In the genomic region with DNA sequence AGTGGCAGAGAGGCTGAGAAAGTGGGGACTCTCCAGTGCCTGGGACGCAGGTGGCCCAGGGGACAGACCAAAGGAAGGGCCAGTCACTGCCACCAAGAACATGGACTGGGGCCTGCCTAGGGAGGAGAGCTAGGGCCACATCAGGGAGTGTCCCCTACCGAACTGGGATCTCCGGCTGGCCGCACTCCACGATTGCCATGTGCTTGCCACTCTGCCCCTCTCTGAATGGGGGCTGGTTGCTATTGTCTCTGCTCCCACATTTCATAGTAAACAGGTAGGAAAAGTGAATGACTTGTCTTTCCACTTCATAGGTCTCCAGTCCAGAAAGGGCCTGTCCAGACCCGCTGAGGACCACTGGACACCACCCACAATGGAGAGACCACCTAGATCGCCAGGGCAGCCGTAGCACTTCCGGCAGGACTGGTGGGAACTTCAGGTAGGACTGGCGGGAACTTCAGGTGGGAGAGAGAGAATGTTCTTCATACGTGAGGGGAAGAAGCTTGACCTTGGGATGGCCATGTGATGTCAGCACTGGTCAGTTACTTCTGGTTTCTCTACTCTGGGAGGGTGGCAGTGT, we compare ENCODE assay signal across 17 cellular contexts. TPM values are rescaled to one million over a fixed set of nuclear protein-coding genes. Genes with fewer than 3 reads are reported as not detected.
DNase-seq lines count a peak whose midpoint lies in the region; ATAC-seq, FAIRE-seq and TF ChIP-seq lines count a peak whose summit lies in the region.
"Had no signal": no experiment of that assay in that cellular context is flagged by ENCODE, and none has a peak within 500 bp of the region (broad histone marks: within the 10 kb centered on the region; RNA-seq: fewer than 3 reads in every experiment).

No MANE protein-coding gene starts in this region.

- H3K9me3 ChIP-seq in RWPE2 (ENCODE audit: severe bottlenecking): no peaks in the 10 kb centered on the region
- H3K9me3 ChIP-seq: A549, BE2C had no signal

- no peaks in the 10 kb centered on the region for H3K36me3 Mint-ChIP-seq in activated CD8-positive, alpha-beta T cell treated with anti-CD3 and anti-CD28 coated beads, Interleukin-2, amount 10 ng/mL, durations not matched to agents 7 days and 5 days (ENCODE audit: low read depth)
- peaks cover 4% of the 10 kb centered on the region for H3K36me3 Mint-ChIP-seq in stimulated activated effector memory CD8-positive, alpha-beta T cell treated with anti-CD3 and anti-CD28 coated beads, Interleukin-12 subunit alpha, Interleukin-12 subunit beta, amount 100 ng/mL, for 72 hours
- H3K36me3 Mint-ChIP-seq: CD4-positive, alpha-beta memory T cell had no signal

- no peak for TF ChIP-seq CTCF in RWPE2 (IDR thresholded peaks at IDR 0.05; ENCODE audit: poor library complexity, severe bottlenecking)

- no peak overlapping the region for H3K27ac ChIP-seq in RWPE2 (ENCODE audit: poor library complexity, severe bottlenecking)
- H3K27ac ChIP-seq: A549, C4-2B, HL-60 had no signal

- ATAC-seq in RWPE2 (ENCODE audit: low read depth) (no peak), left lobe of liver (no peak), HG03159 (IDR thresholded peaks at IDR 0.05; ENCODE audit: unreplicated experiment) (no peak), HG02623 (IDR thresholded peaks at IDR 0.05; ENCODE audit: unreplicated experiment) (no peak)
- ATAC-seq in activated CD8-positive, alpha-beta T cell treated with anti-CD3 and anti-CD28 coated beads, Interleukin-2, amount 10 ng/mL, durations not matched to agents 7 days and 5 days: no peak
- no peak for ATAC-seq in stimulated activated effector memory CD8-positive, alpha-beta T cell treated with anti-CD3 and anti-CD28 coated beads, Interleukin-12 subunit alpha, Interleukin-12 subunit beta, amount 100 ng/mL, for 72 hours
- ATAC-seq: A549 had no signal

- H3K27ac Mint-ChIP-seq in activated CD8-positive, alpha-beta T cell treated with anti-CD3 and anti-CD28 coated beads, Interleukin-2, amount 10 ng/mL, durations not matched to agents 7 days and 5 days: peak overlapping the region; percentile 42
- H3K27ac Mint-ChIP-seq in stimulated activated effector memory CD8-positive, alpha-beta T cell treated with anti-CD3 and anti-CD28 coated beads, Interleukin-12 subunit alpha, Interleukin-12 subunit beta, amount 100 ng/mL, for 72 hours: peak overlapping the region; percentile 32
- H3K27ac Mint-ChIP-seq: HFFc6 had no signal

- CTCF ChIA-PET in activated CD8-positive, alpha-beta T cell treated with anti-CD3 and anti-CD28 coated beads, Interleukin-2, amount 10 ng/mL, durations not matched to agents 7 days and 5 days (lab: Charles Lee): no interaction called here

- no peaks in the 10 kb centered on the region for H3K4me1 ChIP-seq in RWPE2 (ENCODE audit: insufficient read depth, poor library complexity, severe bottlenecking)
- H3K4me1 ChIP-seq: A549, BE2C had no signal

- no peaks in the 10 kb centered on the region for H3K36me3 ChIP-seq in RWPE2 (ENCODE audit: low read depth)
- H3K36me3 ChIP-seq: BE2C had no signal

- DNase-seq in RWPE2 (ENCODE audit: low spot score) (peak; percentile 11), left lobe of liver (ENCODE audit: low spot score) (peak; percentile 23), frontal cortex (ENCODE audit: low spot score in 2 of 2) (no peak)
- no peak for DNase-seq in activated CD8-positive, alpha-beta T cell treated with anti-CD3 and anti-CD28 coated beads, Interleukin-2, amount 10 ng/mL, durations not matched to agents 7 days and 5 days
- no peak for DNase-seq in stimulated activated effector memory CD8-positive, alpha-beta T cell treated with anti-CD3 and anti-CD28 coated beads, Interleukin-12 subunit alpha, Interleukin-12 subunit beta, amount 100 ng/mL, for 72 hours (ENCODE audit: low spot score in 2 of 2)
- DNase-seq: BE2C; CD4-positive, alpha-beta memory T cell; DMS79; GOT3; HCEC 1CT; HFFc6 had no signal

- H3K4me1 Mint-ChIP-seq in activated CD8-positive, alpha-beta T cell treated with anti-CD3 and anti-CD28 coated beads, Interleukin-2, amount 10 ng/mL, durations not matched to agents 7 days and 5 days (ENCODE audit: low read depth): peaks cover under 1% of the 10 kb centered on the region
- no peaks in the 10 kb centered on the region for H3K4me1 Mint-ChIP-seq in stimulated activated effector memory CD8-positive, alpha-beta T cell treated with anti-CD3 and anti-CD28 coated beads, Interleukin-12 subunit alpha, Interleukin-12 subunit beta, amount 100 ng/mL, for 72 hours
- H3K4me1 Mint-ChIP-seq: CD4-positive, alpha-beta memory T cell had no signal

- H3K27me3 Mint-ChIP-seq in activated CD8-positive, alpha-beta T cell treated with anti-CD3 and anti-CD28 coated beads, Interleukin-2, amount 10 ng/mL, durations not matched to agents 7 days and 5 days (ENCODE audit: low read depth): peaks cover 5% of the 10 kb centered on the region

- no peak for FAIRE-seq in frontal cortex (lab: Jason Lieb, UNC)
- FAIRE-seq: A549, GM19239 had no signal

- no peaks in the 10 kb centered on the region for H3K27me3 ChIP-seq in RWPE2 (ENCODE audit: insufficient read depth, poor library complexity, severe bottlenecking)

- H3K4me3 ChIP-seq in RWPE2 (ENCODE audit: severe bottlenecking): no peak overlapping the region
- H3K4me3 ChIP-seq: A549 had no signal

- H3K9me3 Mint-ChIP-seq in activated CD8-positive, alpha-beta T cell treated with anti-CD3 and anti-CD28 coated beads, Interleukin-2, amount 10 ng/mL, durations not matched to agents 7 days and 5 days (ENCODE audit: insufficient read depth): no peaks in the 10 kb centered on the region
- H3K9me3 Mint-ChIP-seq in stimulated activated effector memory CD8-positive, alpha-beta T cell treated with anti-CD3 and anti-CD28 coated beads, Interleukin-12 subunit alpha, Interleukin-12 subunit beta, amount 100 ng/mL, for 72 hours: no peaks in the 10 kb centered on the region

- POLR2A ChIA-PET in activated CD8-positive, alpha-beta T cell treated with anti-CD3 and anti-CD28 coated beads, Interleukin-2, amount 10 ng/mL, durations not matched to agents 7 days and 5 days (lab: Charles Lee): interaction anchor here (0.6 kb wide), 1 partner anchor 370 kb away, joined by 3 read pairs; no protein-coding TSS in a partner anchor

- H3K4me3 Mint-ChIP-seq in activated CD8-positive, alpha-beta T cell treated with anti-CD3 and anti-CD28 coated beads, Interleukin-2, amount 10 ng/mL, durations not matched to agents 7 days and 5 days: no peak overlapping the region
- H3K4me3 Mint-ChIP-seq in stimulated activated effector memory CD8-positive, alpha-beta T cell treated with anti-CD3 and anti-CD28 coated beads, Interleukin-12 subunit alpha, Interleukin-12 subunit beta, amount 100 ng/mL, for 72 hours: no peak overlapping the region
- H3K4me3 Mint-ChIP-seq: CD4-positive, alpha-beta memory T cell; HFFc6 had no signal

RNA-seq across cellular contexts. Expression of a gene that starts 55.2 kb away (rescaled TPM):
- 10 to 100 TPM in 1 of 2 experiments, 1 to 10 TPM in 1; 8.3 to 10.8 TPM for total RNA-seq in activated CD8-positive, alpha-beta T cell treated with anti-CD3 and anti-CD28 coated beads, Interleukin-2, amount 10 ng/mL, durations not matched to agents 7 days and 5 days
- total RNA-seq in left lobe of liver: 3.9 TPM
- total RNA-seq in frontal cortex: 13.0 TPM
- total RNA-seq: HFFc6 had no signal

Comparison
In these comparisons a context has a peak if more than half of its experiments do, and no peak if none do; other contexts are left out.
1. DNase-seq: peak in RWPE2 (single experiment) and left lobe of liver (single experiment); none in activated CD8-positive, alpha-beta T cell treated with anti-CD3 and anti-CD28 coated beads, Interleukin-2, amount 10 ng/mL, durations not matched to agents 7 days and 5 days (single experiment), stimulated activated effector memory CD8-positive, alpha-beta T cell treated with anti-CD3 and anti-CD28 coated beads, Interleukin-12 subunit alpha, Interleukin-12 subunit beta, amount 100 ng/mL, for 72 hours (0 of 2) and frontal cortex (0 of 2).